In the genomic region with DNA sequence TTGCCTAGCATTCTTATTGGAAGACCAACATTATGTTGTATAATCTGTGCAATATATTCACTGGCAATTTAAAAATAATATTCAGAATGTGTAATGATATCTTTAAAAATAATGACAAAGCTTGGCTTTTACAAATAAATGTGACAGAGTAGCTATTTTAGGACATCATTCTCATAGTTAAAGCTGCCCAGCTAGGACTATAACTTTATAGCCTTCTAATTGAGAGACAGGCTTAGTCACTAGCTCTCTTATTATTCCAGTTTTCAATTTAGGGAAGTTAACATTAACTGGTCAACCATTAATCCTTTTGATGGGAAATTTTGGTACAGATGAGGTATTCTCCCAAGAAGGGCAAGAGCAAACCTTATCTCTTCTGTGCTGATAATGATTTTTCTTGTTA, we compare ENCODE assay signal across 25 cellular contexts.
"Had no signal": no experiment of that assay in that cellular context is flagged by ENCODE, and none has a peak within 500 bp of the region (broad histone marks: within the 10 kb centered on the region; RNA-seq: fewer than 3 reads in every experiment).

No MANE protein-coding gene starts in this region.

- H3K27ac Mint-ChIP-seq: dendritic cell treated with granulocyte-macrophage colony-stimulating factor and Interleukin-4, amounts not matched to agents 40 ng/mL and 50 ng/mL, for 4 days; effector memory CD8-positive, alpha-beta T cell; endodermal cell had no signal

- H3K27me3 ChIP-seq: colonic mucosa, dorsolateral prefrontal cortex, esophagus muscularis mucosa, esophagus squamous epithelium, foreskin keratinocyte, gastrocnemius medialis, gastroesophageal sphincter, heart left ventricle, heart right ventricle had no signal

- DNase-seq: colonic mucosa; cortex of kidney; dermis blood vessel endothelial cell; dorsolateral prefrontal cortex; effector CD4-positive, alpha-beta T cell; effector CD8-positive, alpha-beta T cell; effector memory CD4-positive, alpha-beta T cell; effector memory CD8-positive, alpha-beta T cell; endodermal cell; erythroblast; esophagus squamous epithelium; foreskin fibroblast; foreskin melanocyte; gastrocnemius medialis; glutamatergic neuron; head of caudate nucleus; heart left ventricle; heart right ventricle had no signal

- H3K27ac ChIP-seq: colonic mucosa, coronary artery, dorsolateral prefrontal cortex, epithelial cell of prostate, esophagus muscularis mucosa, esophagus squamous epithelium, foreskin keratinocyte, gastroesophageal sphincter, heart left ventricle, heart right ventricle had no signal

- H3K4me3 Mint-ChIP-seq: dendritic cell treated with granulocyte-macrophage colony-stimulating factor and Interleukin-4, amounts not matched to agents 40 ng/mL and 50 ng/mL, for 4 days; effector memory CD8-positive, alpha-beta T cell; endodermal cell had no signal

- H3K4me3 ChIP-seq: colonic mucosa, coronary artery, dorsolateral prefrontal cortex, esophagus muscularis mucosa, esophagus squamous epithelium, gastrocnemius medialis, gastroesophageal sphincter, heart left ventricle, heart right ventricle had no signal

- H3K9me3 ChIP-seq: colonic mucosa, esophagus squamous epithelium, gastrocnemius medialis, gastroesophageal sphincter had no signal

- H3K4me1 ChIP-seq: colonic mucosa, esophagus muscularis mucosa, esophagus squamous epithelium, foreskin keratinocyte, gastrocnemius medialis, gastroesophageal sphincter, heart left ventricle, heart right ventricle had no signal

- H3K36me3 ChIP-seq: colonic mucosa, esophagus muscularis mucosa, esophagus squamous epithelium, gastrocnemius medialis, gastroesophageal sphincter, heart left ventricle, heart right ventricle had no signal

- H3K27me3 Mint-ChIP-seq: dendritic cell treated with granulocyte-macrophage colony-stimulating factor and Interleukin-4, amounts not matched to agents 40 ng/mL and 50 ng/mL, for 4 days; effector memory CD8-positive, alpha-beta T cell had no signal

- ATAC-seq: effector memory CD8-positive, alpha-beta T cell; esophagus mucosa; foreskin keratinocyte; gastroesophageal sphincter; heart left ventricle; heart right ventricle had no signal
